In genomic region chr14:93996130-93996695, GRCh38 we compare ENCODE assay signal across 30 cellular contexts. TPM values are rescaled to one million over a fixed set of nuclear protein-coding genes. Genes with fewer than 3 reads are reported as not detected.
DNase-seq lines count a peak whose midpoint lies in the region; ATAC-seq, FAIRE-seq and TF ChIP-seq lines count a peak whose summit lies in the region.
"Had no signal": no experiment of that assay in that cellular context is flagged by ENCODE, and none has a peak within 500 bp of the region (broad histone marks: within the 10 kb centered on the region; RNA-seq: fewer than 3 reads in every experiment).

No MANE protein-coding gene starts in this region.

- H3K4me1 Mint-ChIP-seq in activated CD4-positive, alpha-beta T cell treated with anti-CD3 and anti-CD28 coated beads for 36 hours = peaks cover 50% of the 10 kb centered on the region
- peaks cover 38% of the 10 kb centered on the region for H3K4me1 Mint-ChIP-seq in activated T-helper 1 cell treated with anti-CD3 and anti-CD28 coated beads, Interleukin-12 subunit alpha, Interleukin-12 subunit beta, Interleukin-2, Interleukin-4 antibody, amounts not matched to agents 30 ng/mL and 10 ng/mL and 1 ng/mL, durations not matched to agents 14 hours and 24 hours and 36 hours (ENCODE audit: low read depth)
- peaks cover 47% of the 10 kb centered on the region for H3K4me1 Mint-ChIP-seq in stimulated activated effector memory CD8-positive, alpha-beta T cell treated with anti-CD3 and anti-CD28 coated beads, Interleukin-12 subunit alpha, Interleukin-12 subunit beta, amount 100 ng/mL, for 72 hours
- H3K4me1 Mint-ChIP-seq: IgD-negative memory B cell had no signal

- no peak overlapping the region for H2BK5ac ChIP-seq in mesendoderm (ENCODE audit: low read length)

- no peaks in the 10 kb centered on the region for H3K79me1 ChIP-seq in mesendoderm (ENCODE audit: low read length)

- no peak overlapping the region for H2BK15ac ChIP-seq in mesendoderm (replicated peaks; ENCODE audit: low read depth)

- no peaks in the 10 kb centered on the region for H3K36me3 Mint-ChIP-seq in activated CD4-positive, alpha-beta T cell treated with anti-CD3 and anti-CD28 coated beads for 36 hours (ENCODE audit: low read depth)
- H3K36me3 Mint-ChIP-seq in activated T-helper 1 cell treated with anti-CD3 and anti-CD28 coated beads, Interleukin-12 subunit alpha, Interleukin-12 subunit beta, Interleukin-2, Interleukin-4 antibody, amounts not matched to agents 30 ng/mL and 10 ng/mL and 1 ng/mL, durations not matched to agents 14 hours and 24 hours and 36 hours (ENCODE audit: low read depth) = no peaks in the 10 kb centered on the region
- no peaks in the 10 kb centered on the region for H3K36me3 Mint-ChIP-seq in stimulated activated effector memory CD8-positive, alpha-beta T cell treated with anti-CD3 and anti-CD28 coated beads, Interleukin-12 subunit alpha, Interleukin-12 subunit beta, amount 100 ng/mL, for 72 hours
- H3K36me3 Mint-ChIP-seq: activated naive CD4-positive, alpha-beta T cell treated with anti-CD3 and anti-CD28 coated beads, Interleukin-2, amount 10 ng/mL, durations not matched to agents 7 days and 5 days; CD4-positive, alpha-beta memory T cell; IgD-negative memory B cell; type B pancreatic cell had no signal

- H3K79me2 ChIP-seq in mesendoderm (ENCODE audit: control insufficient read depth, insufficient read depth, low read length) = no peaks in the 10 kb centered on the region

- FAIRE-seq in H54 (lab: Jason Lieb, UNC) = no peak
- FAIRE-seq: astrocyte had no signal

- no peaks in the 10 kb centered on the region for H3K4me1 ChIP-seq in mesendoderm (ENCODE audit: control insufficient read depth, low read depth, low read length)
- H3K4me1 ChIP-seq in lower lobe of right lung = no peaks in the 10 kb centered on the region

- CTCF ChIA-PET in activated CD4-positive, alpha-beta T cell treated with anti-CD3 and anti-CD28 coated beads for 36 hours (lab: Charles Lee) = interaction anchor here (16.7 kb wide), 1 partner anchor 55 kb away, joined by 349 read pairs; no protein-coding TSS in a partner anchor

- DNase-seq in activated CD4-positive, alpha-beta T cell treated with anti-CD3 and anti-CD28 coated beads for 36 hours = no peak
- no peak for DNase-seq in activated CD4-positive, alpha-beta T cell treated with anti-CD3 and anti-CD28 coated beads for 4 hours
- DNase-seq in activated T-helper 1 cell treated with anti-CD3 and anti-CD28 coated beads, Interleukin-12 subunit alpha, Interleukin-12 subunit beta, Interleukin-2, Interleukin-4 antibody, amounts not matched to agents 30 ng/mL and 10 ng/mL and 1 ng/mL, durations not matched to agents 14 hours and 24 hours and 36 hours (ENCODE audit: low spot score) = no peak
- DNase-seq in mesendoderm (no peak), H54 (ENCODE audit: insufficient read length, low spot score) (no peak), SIG-M5 treated with dmso at 0.1 percent for 504 hours (lab: John Stamatoyannopoulos, UW; ENCODE audit: unreplicated experiment) (no peak), lower lobe of right lung (no peak)
- no peak for DNase-seq in stimulated activated effector memory CD8-positive, alpha-beta T cell treated with anti-CD3 and anti-CD28 coated beads, Interleukin-12 subunit alpha, Interleukin-12 subunit beta, amount 100 ng/mL, for 72 hours (ENCODE audit: low spot score in 2 of 2)
- DNase-seq: 8988T; activated naive CD4-positive, alpha-beta T cell treated with anti-CD3 and anti-CD28 coated beads, Interleukin-2, amount 10 ng/mL, durations not matched to agents 7 days and 5 days; activated T-cell treated with anti-CD3 and anti-CD28 coated beads, Interleukin-2, amount 50 U/mL, for 4 hours; CD4-positive, alpha-beta memory T cell; central memory CD4-positive, alpha-beta T cell; dermis blood vessel endothelial cell; glutamatergic neuron; kidney glomerular epithelial cell; NCI-H1105; NCI-H2029 treated with DMSO at 0.1 percent for 48 hours; NCI-H2227 treated with DMSO at 0.1 percent for 48 hours; RPMI8226; spleen; stimulated activated CD4-positive, alpha-beta T cell treated with anti-CD3 and anti-CD28 coated beads, Interleukin-4, amount 100 ng/mL, for 1 hour; stimulated activated naive CD4-positive, alpha-beta T cell treated with Interleukin-2 at 50 U/mL for 16 hours had no signal

- no peak overlapping the region for H3K4ac ChIP-seq in mesendoderm (ENCODE audit: low read depth, low read length)

- H3K9me3 ChIP-seq in lower lobe of right lung = no peaks in the 10 kb centered on the region
- H3K9me3 ChIP-seq: spleen had no signal

- no peaks in the 10 kb centered on the region for H3K27me3 Mint-ChIP-seq in activated CD4-positive, alpha-beta T cell treated with anti-CD3 and anti-CD28 coated beads for 36 hours
- peaks cover 4% of the 10 kb centered on the region for H3K27me3 Mint-ChIP-seq in activated T-helper 1 cell treated with anti-CD3 and anti-CD28 coated beads, Interleukin-12 subunit alpha, Interleukin-12 subunit beta, Interleukin-2, Interleukin-4 antibody, amounts not matched to agents 30 ng/mL and 10 ng/mL and 1 ng/mL, durations not matched to agents 14 hours and 24 hours and 36 hours (ENCODE audit: insufficient read depth)
- H3K27me3 Mint-ChIP-seq: CD4-positive, alpha-beta memory T cell had no signal

- no peak for TF ChIP-seq CTCF in lower lobe of right lung (IDR thresholded peaks at IDR 0.05)

- no peaks in the 10 kb centered on the region for H3K27me3 ChIP-seq in mesendoderm (ENCODE audit: insufficient read depth, low read length, poor library complexity)
- peaks cover 25% of the 10 kb centered on the region for H3K27me3 ChIP-seq in lower lobe of right lung (ENCODE audit: low read depth)

- WGBS in mesendoderm (ENCODE audit: extremely low coverage, insufficient coverage, low lambda C conversion rate) = no CpG with 5 or more reads among the region's 8 CpGs

- no peak overlapping the region for H3K23ac ChIP-seq in mesendoderm (ENCODE audit: low read length)

- H3K4me3 Mint-ChIP-seq in activated CD4-positive, alpha-beta T cell treated with anti-CD3 and anti-CD28 coated beads for 36 hours = no peak overlapping the region
- H3K4me3 Mint-ChIP-seq in activated T-helper 1 cell treated with anti-CD3 and anti-CD28 coated beads, Interleukin-12 subunit alpha, Interleukin-12 subunit beta, Interleukin-2, Interleukin-4 antibody, amounts not matched to agents 30 ng/mL and 10 ng/mL and 1 ng/mL, durations not matched to agents 14 hours and 24 hours and 36 hours = no peak overlapping the region
- no peak overlapping the region for H3K4me3 Mint-ChIP-seq in stimulated activated effector memory CD8-positive, alpha-beta T cell treated with anti-CD3 and anti-CD28 coated beads, Interleukin-12 subunit alpha, Interleukin-12 subunit beta, amount 100 ng/mL, for 72 hours
- H3K4me3 Mint-ChIP-seq: activated naive CD4-positive, alpha-beta T cell treated with anti-CD3 and anti-CD28 coated beads, Interleukin-2, amount 10 ng/mL, durations not matched to agents 7 days and 5 days; activated T-cell treated with anti-CD3 and anti-CD28 coated beads, Interleukin-2, amount 50 U/mL, for 4 hours; CD4-positive, alpha-beta memory T cell; IgD-negative memory B cell; T-helper 2 cell treated with Interferon-gamma antibody and Interleukin-4, amounts not matched to agents 5 μg/mL and 100 μg/mL, for 36 hours; type B pancreatic cell had no signal

- no peak for ATAC-seq in activated CD4-positive, alpha-beta T cell treated with anti-CD3 and anti-CD28 coated beads for 36 hours
- ATAC-seq in stimulated activated effector memory CD8-positive, alpha-beta T cell treated with anti-CD3 and anti-CD28 coated beads, Interleukin-12 subunit alpha, Interleukin-12 subunit beta, amount 100 ng/mL, for 72 hours = no peak
- no peak for ATAC-seq in lower lobe of right lung
- ATAC-seq: activated T-cell treated with anti-CD3 and anti-CD28 coated beads, Interleukin-2, amount 50 U/mL, for 4 hours had no signal

- peak overlapping the region; percentile 11 for H3K4me2 ChIP-seq in mesendoderm (ENCODE audit: low read length)

- H3K27ac ChIP-seq in mesendoderm (ENCODE audit: low read depth, low read length) (no peak overlapping the region), lower lobe of right lung (no peak overlapping the region)
- H3K27ac ChIP-seq: spleen, VCaP had no signal

- H3K36me3 ChIP-seq in mesendoderm (ENCODE audit: control insufficient read depth, insufficient read depth, low read length) (no peaks in the 10 kb centered on the region), lower lobe of right lung (no peaks in the 10 kb centered on the region)
- H3K36me3 ChIP-seq: spleen had no signal

- H4K8ac ChIP-seq in mesendoderm (ENCODE audit: low read depth, low read length) = no peak overlapping the region

- POLR2A ChIA-PET in activated CD4-positive, alpha-beta T cell treated with anti-CD3 and anti-CD28 coated beads for 36 hours (lab: Charles Lee) = interaction anchor here (1.5 kb wide), 1 partner anchor 56 kb away, joined by 5 read pairs; no protein-coding TSS in a partner anchor

- no peak overlapping the region for H4K5ac ChIP-seq in mesendoderm (ENCODE audit: low read length)

- H2BK120ac ChIP-seq in mesendoderm (ENCODE audit: low read depth, low read length) = no peak overlapping the region

- H3K9ac ChIP-seq in mesendoderm (ENCODE audit: low read length) = no peak overlapping the region

- no peak overlapping the region for H2AK5ac ChIP-seq in mesendoderm (ENCODE audit: low read length)

- no peak overlapping the region for H3K18ac ChIP-seq in mesendoderm (ENCODE audit: low read length)

- intact Hi-C loops in activated CD4-positive, alpha-beta T cell treated with anti-CD3 and anti-CD28 coated beads for 36 hours (cut with DNase I, micrococcal nuclease) = no loop called here
- intact Hi-C loops in activated T-helper 1 cell treated with anti-CD3 and anti-CD28 coated beads, Interleukin-12 subunit alpha, Interleukin-12 subunit beta, Interleukin-2, Interleukin-4 antibody, amounts not matched to agents 30 ng/mL and 10 ng/mL and 1 ng/mL, durations not matched to agents 14 hours and 24 hours and 36 hours (cut with micrococcal nuclease) = no loop called here
- intact Hi-C loops in lower lobe of right lung (cut with DNase I) = no loop called here

- no peak for TF ChIP-seq POLR2A in H54 (IDR thresholded peaks at IDR 0.05; ENCODE audit: low read depth, low read length)

- H3K27ac Mint-ChIP-seq in activated CD4-positive, alpha-beta T cell treated with anti-CD3 and anti-CD28 coated beads for 36 hours = peak overlapping the region; percentile 47
- H3K27ac Mint-ChIP-seq in activated T-helper 1 cell treated with anti-CD3 and anti-CD28 coated beads, Interleukin-12 subunit alpha, Interleukin-12 subunit beta, Interleukin-2, Interleukin-4 antibody, amounts not matched to agents 30 ng/mL and 10 ng/mL and 1 ng/mL, durations not matched to agents 14 hours and 24 hours and 36 hours = peak overlapping the region; percentile 67
- H3K27ac Mint-ChIP-seq in stimulated activated effector memory CD8-positive, alpha-beta T cell treated with anti-CD3 and anti-CD28 coated beads, Interleukin-12 subunit alpha, Interleukin-12 subunit beta, amount 100 ng/mL, for 72 hours = peak overlapping the region; percentile 87
- H3K27ac Mint-ChIP-seq: activated naive CD4-positive, alpha-beta T cell treated with anti-CD3 and anti-CD28 coated beads, Interleukin-2, amount 10 ng/mL, durations not matched to agents 7 days and 5 days; IgD-negative memory B cell; T-helper 2 cell treated with Interferon-gamma antibody and Interleukin-4, amounts not matched to agents 5 μg/mL and 100 μg/mL, for 36 hours; type B pancreatic cell had no signal

- no peaks in the 10 kb centered on the region for H3K9me3 Mint-ChIP-seq in activated CD4-positive, alpha-beta T cell treated with anti-CD3 and anti-CD28 coated beads for 36 hours (ENCODE audit: low read depth)
- H3K9me3 Mint-ChIP-seq in activated T-helper 1 cell treated with anti-CD3 and anti-CD28 coated beads, Interleukin-12 subunit alpha, Interleukin-12 subunit beta, Interleukin-2, Interleukin-4 antibody, amounts not matched to agents 30 ng/mL and 10 ng/mL and 1 ng/mL, durations not matched to agents 14 hours and 24 hours and 36 hours = no peaks in the 10 kb centered on the region
- no peaks in the 10 kb centered on the region for H3K9me3 Mint-ChIP-seq in stimulated activated effector memory CD8-positive, alpha-beta T cell treated with anti-CD3 and anti-CD28 coated beads, Interleukin-12 subunit alpha, Interleukin-12 subunit beta, amount 100 ng/mL, for 72 hours
- H3K9me3 Mint-ChIP-seq: activated naive CD4-positive, alpha-beta T cell treated with anti-CD3 and anti-CD28 coated beads, Interleukin-2, amount 10 ng/mL, durations not matched to agents 7 days and 5 days; activated T-cell treated with anti-CD3 and anti-CD28 coated beads, Interleukin-2, amount 50 U/mL, for 4 hours; IgD-negative memory B cell; T-helper 2 cell treated with Interferon-gamma antibody and Interleukin-4, amounts not matched to agents 5 μg/mL and 100 μg/mL, for 36 hours; type B pancreatic cell had no signal

- H3K4me3 ChIP-seq in mesendoderm (ENCODE audit: low read length) (no peak overlapping the region), lower lobe of right lung (no peak overlapping the region)
- H3K4me3 ChIP-seq: spleen had no signal

- H3K56ac ChIP-seq in mesendoderm (ENCODE audit: low read length) = no peak overlapping the region

RNA-seq across cellular contexts. Expression of gene CCDC197, which starts 0.9 kb away (rescaled TPM):
- under 1 TPM; 0.34 to 0.53 TPM for total RNA-seq in activated CD4-positive, alpha-beta T cell treated with anti-CD3 and anti-CD28 coated beads for 36 hours
- total RNA-seq in activated T-helper 1 cell treated with anti-CD3 and anti-CD28 coated beads, Interleukin-12 subunit alpha, Interleukin-12 subunit beta, Interleukin-2, Interleukin-4 antibody, amounts not matched to agents 30 ng/mL and 10 ng/mL and 1 ng/mL, durations not matched to agents 14 hours and 24 hours and 36 hours = 0.13 TPM in 1 of 2 replicates, not detected in the other
- polyA plus RNA-seq in mesendoderm (2013, experiment 1 of 2) = not detected
- polyA plus RNA-seq in mesendoderm (2013, experiment 2 of 2) = not detected
- total RNA-seq in lower lobe of right lung = not detected
- total RNA-seq: astrocyte; CD4-positive, alpha-beta memory T cell; dermis blood vessel endothelial cell; lung microvascular endothelial cell; renal cortical epithelial cell; spleen had no signal
- polyA plus RNA-seq: CD4-positive, alpha-beta memory T cell; IgD-negative memory B cell; spleen had no signal

RNA-seq across cellular contexts. Expression of gene ASB2, which starts 19.8 kb away (rescaled TPM):
- total RNA-seq in activated CD4-positive, alpha-beta T cell treated with anti-CD3 and anti-CD28 coated beads for 36 hours = 10 to 100 TPM; 24.8 to 25.5 TPM
- 21.1 and 23.4 TPM in 2 replicates for total RNA-seq in activated T-helper 1 cell treated with anti-CD3 and anti-CD28 coated beads, Interleukin-12 subunit alpha, Interleukin-12 subunit beta, Interleukin-2, Interleukin-4 antibody, amounts not matched to agents 30 ng/mL and 10 ng/mL and 1 ng/mL, durations not matched to agents 14 hours and 24 hours and 36 hours
- 0.45 TPM for polyA plus RNA-seq in mesendoderm (2013, experiment 1 of 2)
- 0.41 TPM for polyA plus RNA-seq in mesendoderm (2013, experiment 2 of 2)
- total RNA-seq in lower lobe of right lung = 2.4 TPM
- total RNA-seq: dermis blood vessel endothelial cell, lung microvascular endothelial cell had no signal

RNA-seq across cellular contexts. Expression of gene OTUB2, which starts 29.9 kb away (rescaled TPM):
- total RNA-seq in activated CD4-positive, alpha-beta T cell treated with anti-CD3 and anti-CD28 coated beads for 36 hours = under 1 TPM; 0.75 to 0.93 TPM
- total RNA-seq in activated T-helper 1 cell treated with anti-CD3 and anti-CD28 coated beads, Interleukin-12 subunit alpha, Interleukin-12 subunit beta, Interleukin-2, Interleukin-4 antibody, amounts not matched to agents 30 ng/mL and 10 ng/mL and 1 ng/mL, durations not matched to agents 14 hours and 24 hours and 36 hours = 1.5 TPM in 2 replicates
- polyA plus RNA-seq in mesendoderm (2013, experiment 1 of 2) = 0.93 TPM
- 1.1 TPM for polyA plus RNA-seq in mesendoderm (2013, experiment 2 of 2)
- 1.9 TPM for total RNA-seq in lower lobe of right lung
